ENCODE assay signal across 18 cellular contexts in the genomic region with DNA sequence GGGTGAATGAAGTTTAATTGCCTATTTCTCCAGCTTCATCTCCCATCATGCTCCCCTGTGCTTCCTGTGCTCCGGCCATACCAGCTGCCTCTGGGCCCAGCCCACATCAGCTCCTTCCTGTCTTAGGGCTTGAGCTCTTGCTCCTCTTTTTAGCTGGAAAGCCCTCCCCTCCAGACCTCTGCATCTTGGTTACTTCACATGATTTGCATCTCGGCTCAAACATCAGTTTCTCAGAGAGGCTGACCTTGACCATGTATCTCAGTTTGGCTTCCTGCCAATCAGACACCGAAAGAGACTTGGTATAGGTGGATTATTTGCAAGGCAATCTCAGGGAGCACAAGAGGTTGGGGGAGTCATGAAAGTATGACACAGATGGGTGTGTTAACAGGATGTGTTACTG.
"Had no signal": no experiment of that assay in that cellular context is flagged by ENCODE, and none has a peak within 500 bp of the region (broad histone marks: within the 10 kb centered on the region; RNA-seq: fewer than 3 reads in every experiment).

No MANE protein-coding gene starts in this region.

- ATAC-seq: pancreas, right cardiac atrium had no signal

- H3K4me3 ChIP-seq: dorsolateral prefrontal cortex, pancreas, stomach, thoracic aorta, transverse colon had no signal

- H3K36me3 ChIP-seq: pancreas, stomach, thoracic aorta, transverse colon had no signal

- H3K27ac ChIP-seq: dorsolateral prefrontal cortex, pancreas, stomach, thoracic aorta, transverse colon had no signal

- H3K4me1 ChIP-seq: pancreas had no signal

- H3K27me3 ChIP-seq: dorsolateral prefrontal cortex, pancreas, stomach, transverse colon had no signal

- DNase-seq: dorsolateral prefrontal cortex; effector CD8-positive, alpha-beta T cell; foreskin melanocyte; head of caudate nucleus; hippocampal formation; kidney glomerular epithelial cell; mesendoderm; naive B cell; occipital lobe; pancreas; right cardiac atrium; small intestine; stimulated activated CD4-positive, alpha-beta T cell treated with anti-CD3 and anti-CD28 coated beads, Interleukin-12 subunit alpha, Interleukin-12 subunit beta, amount 100 ng/mL, for 4 hours; stimulated activated naive CD4-positive, alpha-beta T cell; stomach; substantia nigra; transverse colon had no signal

- H3K9me3 ChIP-seq: pancreas, stomach, thoracic aorta, transverse colon had no signal
